ENCODE assay signal across 1 cellular context in the genomic region with DNA sequence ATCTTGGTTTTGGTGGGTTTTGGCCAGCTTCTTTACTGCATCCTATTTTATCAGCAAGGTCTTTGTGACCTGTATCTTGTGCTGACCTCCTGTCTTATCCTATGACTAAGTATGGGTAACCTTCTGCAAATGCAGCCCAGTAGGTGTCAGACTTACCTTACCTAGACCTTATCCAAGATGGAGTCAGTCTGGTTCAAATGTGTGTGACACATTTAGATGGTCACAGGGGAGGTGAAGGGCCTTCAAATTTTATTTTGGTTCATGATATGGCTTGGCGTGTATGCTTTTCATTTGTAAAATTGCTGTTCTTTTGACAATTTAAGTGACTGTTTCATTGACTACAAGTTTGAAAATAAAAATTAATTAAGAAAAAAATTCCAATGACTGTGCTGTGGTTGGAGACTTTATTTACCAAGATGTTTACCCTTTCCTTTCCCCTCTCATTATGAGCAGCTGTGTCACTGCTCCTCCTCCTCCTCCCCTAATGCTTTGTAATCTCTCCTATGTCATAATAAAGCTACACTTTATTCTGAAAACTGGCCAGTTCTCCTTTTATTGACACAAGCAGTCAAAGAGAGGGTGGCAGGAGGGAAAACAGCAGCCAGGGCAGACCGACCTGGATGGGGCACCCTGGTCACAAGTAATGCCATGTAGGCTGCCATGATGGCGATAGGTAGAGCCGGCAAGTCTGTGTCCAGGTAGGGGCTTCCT.
TF ChIP-seq lines count a peak whose summit lies in the region.

No MANE protein-coding gene starts in this region.

TF ChIP-seq in K562, 482 proteins besides CTCF, POLR2A, EP300 and RAD21 (continued from another document and continues in another):
- no peak for TF ChIP-seq NFE2 (IDR thresholded peaks at IDR 0.05; ENCODE audit: low read depth)
- no peak for TF ChIP-seq NR4A1 (CRISPR knock-in tag; IDR thresholded peaks at IDR 0.05)
- peak; percentile 87 for TF ChIP-seq NR4A1 (tag; IDR thresholded peaks at IDR 0.05)
- TF ChIP-seq ZNF699 (CRISPR knock-in tag; IDR thresholded peaks at IDR 0.05; ENCODE audit: insufficient replicate concordance): no peak
- 0 out of 2 replicates have a peak, but pooled peaks have one; percentile 41 for TF ChIP-seq GTF2A2 (tag; IDR thresholded peaks at IDR 0.05)
- TF ChIP-seq HDAC2 (IDR thresholded peaks at IDR 0.05): no peak
- TF ChIP-seq CHCHD3 (CRISPR knock-in tag; IDR thresholded peaks at IDR 0.05): no peak
- TF ChIP-seq ZNF436 (CRISPR knock-in tag; IDR thresholded peaks at IDR 0.05): no peak
- TF ChIP-seq SMAD3 (CRISPR knock-in tag; conservative IDR thresholded peaks at IDR 0.05): peak; percentile 59; the same call in 1 of the 2 replicates
- TF ChIP-seq, protein P1, sequence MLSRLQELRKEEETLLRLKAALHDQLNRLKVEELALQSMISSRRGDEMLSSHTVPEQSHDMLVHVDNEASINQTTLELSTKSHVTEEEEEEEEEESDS (CRISPR knock-in tag; IDR thresholded peaks at IDR 0.05): no peak
- TF ChIP-seq, protein P2, sequence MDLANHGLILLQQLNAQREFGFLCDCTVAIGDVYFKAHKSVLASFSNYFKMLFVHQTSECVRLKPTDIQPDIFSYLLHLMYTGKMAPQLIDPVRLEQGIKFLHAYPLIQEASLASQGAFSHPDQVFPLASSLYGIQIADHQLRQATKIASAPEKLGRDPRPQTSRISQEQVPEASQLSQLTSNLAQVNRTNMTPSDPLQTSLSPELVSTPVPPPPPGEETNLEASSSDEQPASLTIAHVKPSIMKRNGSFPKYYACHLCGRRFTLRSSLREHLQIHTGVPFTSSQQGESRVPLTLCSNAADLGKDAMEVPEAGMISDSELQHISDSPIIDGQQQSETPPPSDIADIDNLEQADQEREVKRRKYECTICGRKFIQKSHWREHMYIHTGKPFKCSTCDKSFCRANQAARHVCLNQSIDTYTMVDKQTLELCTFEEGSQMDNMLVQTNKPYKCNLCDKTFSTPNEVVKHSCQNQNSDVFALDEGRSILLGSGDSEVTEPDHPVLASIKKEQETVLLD (IDR thresholded peaks at IDR 0.05): no peak
- TF ChIP-seq, protein P3, sequence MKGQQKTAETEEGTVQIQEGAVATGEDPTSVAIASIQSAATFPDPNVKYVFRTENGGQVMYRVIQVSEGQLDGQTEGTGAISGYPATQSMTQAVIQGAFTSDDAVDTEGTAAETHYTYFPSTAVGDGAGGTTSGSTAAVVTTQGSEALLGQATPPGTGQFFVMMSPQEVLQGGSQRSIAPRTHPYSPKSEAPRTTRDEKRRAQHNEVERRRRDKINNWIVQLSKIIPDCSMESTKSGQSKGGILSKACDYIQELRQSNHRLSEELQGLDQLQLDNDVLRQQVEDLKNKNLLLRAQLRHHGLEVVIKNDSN (CRISPR knock-in tag; IDR thresholded peaks at IDR 0.05): no peak
- no peak for TF ChIP-seq RBBP5 (IDR thresholded peaks at IDR 0.05; ENCODE audit: borderline replicate concordance, insufficient read depth, low read length, poor library complexity, severe bottlenecking)
- TF ChIP-seq ASH1L (IDR thresholded peaks at IDR 0.05; ENCODE audit: borderline replicate concordance, low read depth, partially characterized antibody): no peak
- TF ChIP-seq HDGF (IDR thresholded peaks at IDR 0.05): no peak
- TF ChIP-seq, protein P4, sequence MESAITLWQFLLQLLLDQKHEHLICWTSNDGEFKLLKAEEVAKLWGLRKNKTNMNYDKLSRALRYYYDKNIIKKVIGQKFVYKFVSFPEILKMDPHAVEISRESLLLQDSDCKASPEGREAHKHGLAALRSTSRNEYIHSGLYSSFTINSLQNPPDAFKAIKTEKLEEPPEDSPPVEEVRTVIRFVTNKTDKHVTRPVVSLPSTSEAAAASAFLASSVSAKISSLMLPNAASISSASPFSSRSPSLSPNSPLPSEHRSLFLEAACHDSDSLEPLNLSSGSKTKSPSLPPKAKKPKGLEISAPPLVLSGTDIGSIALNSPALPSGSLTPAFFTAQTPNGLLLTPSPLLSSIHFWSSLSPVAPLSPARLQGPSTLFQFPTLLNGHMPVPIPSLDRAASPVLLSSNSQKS (CRISPR knock-in tag; IDR thresholded peaks at IDR 0.05): no peak
- TF ChIP-seq CHD4 (IDR thresholded peaks at IDR 0.05; ENCODE audit: insufficient read depth, insufficient replicate concordance, low read depth, low read length, poor library complexity, severe bottlenecking): no peak
- no peak for TF ChIP-seq ARID1B (IDR thresholded peaks at IDR 0.05)
- TF ChIP-seq, protein P5, sequence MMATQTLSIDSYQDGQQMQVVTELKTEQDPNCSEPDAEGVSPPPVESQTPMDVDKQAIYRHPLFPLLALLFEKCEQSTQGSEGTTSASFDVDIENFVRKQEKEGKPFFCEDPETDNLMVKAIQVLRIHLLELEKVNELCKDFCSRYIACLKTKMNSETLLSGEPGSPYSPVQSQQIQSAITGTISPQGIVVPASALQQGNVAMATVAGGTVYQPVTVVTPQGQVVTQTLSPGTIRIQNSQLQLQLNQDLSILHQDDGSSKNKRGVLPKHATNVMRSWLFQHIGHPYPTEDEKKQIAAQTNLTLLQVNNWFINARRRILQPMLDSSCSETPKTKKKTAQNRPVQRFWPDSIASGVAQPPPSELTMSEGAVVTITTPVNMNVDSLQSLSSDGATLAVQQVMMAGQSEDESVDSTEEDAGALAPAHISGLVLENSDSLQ (IDR thresholded peaks at IDR 0.05): no peak
- peak; percentile 53; the same call in 1 of the 2 replicates for TF ChIP-seq DDX20 (tag; IDR thresholded peaks at IDR 0.05; ENCODE audit: low read depth)
- TF ChIP-seq RAD51 (IDR thresholded peaks at IDR 0.05; ENCODE audit: borderline replicate concordance, low read depth): no peak
- TF ChIP-seq MEF2D (tag; conservative IDR thresholded peaks at IDR 0.05; ENCODE audit: low read depth): peak; percentile 50; the same call in 1 of the 2 replicates
- TF ChIP-seq CAMTA2 (CRISPR knock-in tag; conservative IDR thresholded peaks at IDR 0.05): no peak
- TF ChIP-seq, protein P6, sequence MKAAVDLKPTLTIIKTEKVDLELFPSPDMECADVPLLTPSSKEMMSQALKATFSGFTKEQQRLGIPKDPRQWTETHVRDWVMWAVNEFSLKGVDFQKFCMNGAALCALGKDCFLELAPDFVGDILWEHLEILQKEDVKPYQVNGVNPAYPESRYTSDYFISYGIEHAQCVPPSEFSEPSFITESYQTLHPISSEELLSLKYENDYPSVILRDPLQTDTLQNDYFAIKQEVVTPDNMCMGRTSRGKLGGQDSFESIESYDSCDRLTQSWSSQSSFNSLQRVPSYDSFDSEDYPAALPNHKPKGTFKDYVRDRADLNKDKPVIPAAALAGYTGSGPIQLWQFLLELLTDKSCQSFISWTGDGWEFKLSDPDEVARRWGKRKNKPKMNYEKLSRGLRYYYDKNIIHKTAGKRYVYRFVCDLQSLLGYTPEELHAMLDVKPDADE (conservative IDR thresholded peaks at IDR 0.05; ENCODE audit: control insufficient read depth, low read depth, low read length): no peak
- no peak for TF ChIP-seq TRIM24 (IDR thresholded peaks at IDR 0.05)
- TF ChIP-seq KLF6 (CRISPR knock-in tag; IDR thresholded peaks at IDR 0.05; ENCODE audit: borderline replicate concordance): peak; percentile 74; the same call in 1 of the 2 replicates
- peak; percentile 55; the same call in 1 of the 2 replicates for TF ChIP-seq ZNF644 (tag; IDR thresholded peaks at IDR 0.05; ENCODE audit: low read depth)
- no peak for TF ChIP-seq RBM22 (IDR thresholded peaks at IDR 0.05; ENCODE audit: low read depth, low read length, poor library complexity, severe bottlenecking)
- TF ChIP-seq, protein P7, sequence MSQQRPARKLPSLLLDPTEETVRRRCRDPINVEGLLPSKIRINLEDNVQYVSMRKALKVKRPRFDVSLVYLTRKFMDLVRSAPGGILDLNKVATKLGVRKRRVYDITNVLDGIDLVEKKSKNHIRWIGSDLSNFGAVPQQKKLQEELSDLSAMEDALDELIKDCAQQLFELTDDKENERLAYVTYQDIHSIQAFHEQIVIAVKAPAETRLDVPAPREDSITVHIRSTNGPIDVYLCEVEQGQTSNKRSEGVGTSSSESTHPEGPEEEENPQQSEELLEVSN (IDR thresholded peaks at IDR 0.05; ENCODE audit: borderline replicate concordance in 1 of 2, extremely low read depth in 1 of 2, insufficient read depth in 1 of 2, insufficient read length in 1 of 2, low read depth in 1 of 2, low read length in 1 of 2, poor library complexity in 1 of 2, severe bottlenecking in 1 of 2): no peak
- 0 out of 2 replicates have a peak, but pooled peaks have one; percentile 38 for TF ChIP-seq HDAC8 (tag; IDR thresholded peaks at IDR 0.05)
- no peak for TF ChIP-seq TBL1XR1 (IDR thresholded peaks at IDR 0.05; ENCODE audit: low read length in 2 of 2)
- TF ChIP-seq ERF (CRISPR knock-in tag; IDR thresholded peaks at IDR 0.05): no peak
- TF ChIP-seq, protein P8, sequence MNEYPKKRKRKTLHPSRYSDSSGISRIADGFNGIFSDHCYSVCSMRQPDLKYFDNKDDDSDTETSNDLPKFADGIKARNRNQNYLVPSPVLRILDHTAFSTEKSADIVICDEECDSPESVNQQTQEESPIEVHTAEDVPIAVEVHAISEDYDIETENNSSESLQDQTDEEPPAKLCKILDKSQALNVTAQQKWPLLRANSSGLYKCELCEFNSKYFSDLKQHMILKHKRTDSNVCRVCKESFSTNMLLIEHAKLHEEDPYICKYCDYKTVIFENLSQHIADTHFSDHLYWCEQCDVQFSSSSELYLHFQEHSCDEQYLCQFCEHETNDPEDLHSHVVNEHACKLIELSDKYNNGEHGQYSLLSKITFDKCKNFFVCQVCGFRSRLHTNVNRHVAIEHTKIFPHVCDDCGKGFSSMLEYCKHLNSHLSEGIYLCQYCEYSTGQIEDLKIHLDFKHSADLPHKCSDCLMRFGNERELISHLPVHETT (CRISPR knock-in tag; conservative IDR thresholded peaks at IDR 0.05 in 1 of 2, IDR thresholded peaks at IDR 0.05 in 1 of 2): 0 out of 4 replicates have a peak, but pooled peaks of 1 of the 2 experiments have one; percentile 36
- TF ChIP-seq, protein P9, sequence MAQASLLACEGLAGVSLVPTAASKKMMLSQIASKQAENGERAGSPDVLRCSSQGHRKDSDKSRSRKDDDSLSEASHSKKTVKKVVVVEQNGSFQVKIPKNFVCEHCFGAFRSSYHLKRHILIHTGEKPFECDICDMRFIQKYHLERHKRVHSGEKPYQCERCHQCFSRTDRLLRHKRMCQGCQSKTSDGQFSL (CRISPR knock-in tag; IDR thresholded peaks at IDR 0.05): no peak
- TF ChIP-seq, protein P9 (tag; IDR thresholded peaks at IDR 0.05): peak in 1 of 2 experiments; percentile 75; a peak in 1 of 4 replicates
- TF ChIP-seq ZNF408 (CRISPR knock-in tag; IDR thresholded peaks at IDR 0.05; ENCODE audit: low read depth): no peak
- no peak for TF ChIP-seq SAFB2 (IDR thresholded peaks at IDR 0.05; ENCODE audit: borderline replicate concordance, low read depth, low read length, severe bottlenecking)
- TF ChIP-seq ZNF668 (CRISPR knock-in tag; IDR thresholded peaks at IDR 0.05): no peak
- TF ChIP-seq CTBP1 (IDR thresholded peaks at IDR 0.05; ENCODE audit: borderline replicate concordance): no peak
- no peak for TF ChIP-seq HMGN3 (IDR thresholded peaks at IDR 0.05; ENCODE audit: borderline replicate concordance, extremely low read depth, insufficient read length, low read depth, low read length)
- TF ChIP-seq TEAD1 (CRISPR knock-in tag; IDR thresholded peaks at IDR 0.05): peak in 1 of 2 experiments; percentile 77; a peak in 1 of 4 replicates
- TF ChIP-seq XRCC3 (IDR thresholded peaks at IDR 0.05): no peak
- no peak for TF ChIP-seq ZNF785 (CRISPR knock-in tag; IDR thresholded peaks at IDR 0.05)
- TF ChIP-seq, protein P10, sequence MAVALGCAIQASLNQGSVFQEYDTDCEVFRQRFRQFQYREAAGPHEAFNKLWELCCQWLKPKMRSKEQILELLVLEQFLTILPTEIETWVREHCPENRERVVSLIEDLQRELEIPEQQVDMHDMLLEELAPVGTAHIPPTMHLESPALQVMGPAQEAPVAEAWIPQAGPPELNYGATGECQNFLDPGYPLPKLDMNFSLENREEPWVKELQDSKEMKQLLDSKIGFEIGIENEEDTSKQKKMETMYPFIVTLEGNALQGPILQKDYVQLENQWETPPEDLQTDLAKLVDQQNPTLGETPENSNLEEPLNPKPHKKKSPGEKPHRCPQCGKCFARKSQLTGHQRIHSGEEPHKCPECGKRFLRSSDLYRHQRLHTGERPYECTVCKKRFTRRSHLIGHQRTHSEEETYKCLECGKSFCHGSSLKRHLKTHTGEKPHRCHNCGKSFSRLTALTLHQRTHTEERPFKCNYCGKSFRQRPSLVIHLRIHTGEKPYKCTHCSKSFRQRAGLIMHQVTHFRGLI (CRISPR knock-in tag; IDR thresholded peaks at IDR 0.05): 0 out of 2 replicates have a peak, but pooled peaks have one; percentile 33
- TF ChIP-seq ZNF174 (CRISPR knock-in tag; IDR thresholded peaks at IDR 0.05): no peak
- no peak for TF ChIP-seq LEF1 (IDR thresholded peaks at IDR 0.05)
- no peak for TF ChIP-seq ZNF445 (CRISPR knock-in tag; IDR thresholded peaks at IDR 0.05; ENCODE audit: low read depth)
- TF ChIP-seq FOXJ3 (CRISPR knock-in tag; IDR thresholded peaks at IDR 0.05): no peak
- no peak for TF ChIP-seq CEBPB (tag; IDR thresholded peaks at IDR 0.05)
- 0 out of 2 replicates have a peak, but pooled peaks have one; percentile 66 for TF ChIP-seq ZNF41 (CRISPR knock-in tag; conservative IDR thresholded peaks at IDR 0.05)
- TF ChIP-seq CEBPG (CRISPR knock-in tag; IDR thresholded peaks at IDR 0.05): no peak
- no peak for TF ChIP-seq CEBPG (tag; conservative IDR thresholded peaks at IDR 0.05 in 1 of 2, IDR thresholded peaks at IDR 0.05 in 1 of 2)
- TF ChIP-seq NR2C2 (CRISPR knock-in tag; IDR thresholded peaks at IDR 0.05): no peak
- TF ChIP-seq NR2C2 (tag; IDR thresholded peaks at IDR 0.05): no peak
- TF ChIP-seq, protein P11, sequence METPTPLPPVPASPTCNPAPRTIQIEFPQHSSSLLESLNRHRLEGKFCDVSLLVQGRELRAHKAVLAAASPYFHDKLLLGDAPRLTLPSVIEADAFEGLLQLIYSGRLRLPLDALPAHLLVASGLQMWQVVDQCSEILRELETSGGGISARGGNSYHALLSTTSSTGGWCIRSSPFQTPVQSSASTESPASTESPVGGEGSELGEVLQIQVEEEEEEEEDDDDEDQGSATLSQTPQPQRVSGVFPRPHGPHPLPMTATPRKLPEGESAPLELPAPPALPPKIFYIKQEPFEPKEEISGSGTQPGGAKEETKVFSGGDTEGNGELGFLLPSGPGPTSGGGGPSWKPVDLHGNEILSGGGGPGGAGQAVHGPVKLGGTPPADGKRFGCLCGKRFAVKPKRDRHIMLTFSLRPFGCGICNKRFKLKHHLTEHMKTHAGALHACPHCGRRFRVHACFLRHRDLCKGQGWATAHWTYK (CRISPR knock-in tag; IDR thresholded peaks at IDR 0.05): no peak
